ENCODE assay signal across 28 cellular contexts in the genomic region with DNA sequence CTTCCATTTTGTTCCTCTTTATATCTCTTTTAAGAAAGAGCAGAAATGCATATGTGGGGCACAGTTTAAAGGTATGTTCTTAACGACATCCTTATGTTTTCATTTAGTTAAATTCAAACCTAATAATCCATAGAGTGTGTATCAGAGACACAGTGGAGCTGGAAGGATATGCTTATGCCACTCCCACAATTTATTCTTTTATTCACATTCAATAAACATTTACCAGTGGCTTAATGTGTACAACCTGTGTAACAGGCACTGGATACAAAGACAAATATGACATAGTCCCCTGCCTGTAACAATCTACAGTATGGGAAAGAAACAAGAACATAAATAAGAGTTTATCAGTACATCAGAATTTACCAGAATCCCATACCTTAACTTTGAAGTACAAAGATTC.
"Had no signal": no experiment of that assay in that cellular context is flagged by ENCODE, and none has a peak within 500 bp of the region (broad histone marks: within the 10 kb centered on the region; RNA-seq: fewer than 3 reads in every experiment).

No MANE protein-coding gene starts in this region.

- H3K27me3 ChIP-seq: stomach, suprapubic skin, testis, thyroid gland, tibial artery, tibial nerve, transverse colon, upper lobe of left lung, upper lobe of right lung, uterus, vagina had no signal

- H3K4me3 Mint-ChIP-seq: stimulated activated effector memory CD8-positive, alpha-beta T cell treated with anti-CD3 and anti-CD28 coated beads, Interleukin-12 subunit alpha, Interleukin-12 subunit beta, amount 100 ng/mL, for 72 hours; stimulated activated memory B cell treated with anti-CD40 and anti-IgM and Interleukin-4, amounts not matched to agents 10 μg/mL and 1 μg/mL and 100 μg/mL, for 72 hours; stimulated activated naive B cell treated with anti-CD40 and anti-IgM and Interleukin-4, amounts not matched to agents 10 μg/mL and 1 μg/mL and 100 μg/mL, for 72 hours; stimulated activated naive CD8-positive, alpha-beta T cell treated with anti-CD3 and anti-CD28 coated beads, Interleukin-15, amount 100 ng/mL, for 72 hours; stimulated activated naive CD8-positive, alpha-beta T cell treated with anti-CD3 and anti-CD28 coated beads, Interleukin-15, Interleukin-2, amounts not matched to agents 100 ng/mL and 50 ng/mL, for 24 hours; type B pancreatic cell had no signal

- H3K36me3 ChIP-seq: suprapubic skin, thoracic aorta, thyroid gland, tibial artery, transverse colon, upper lobe of left lung, upper lobe of right lung, uterus, vagina had no signal

- H3K4me1 ChIP-seq: stomach, suprapubic skin, testis, thyroid gland, tibial artery, tibial nerve, transverse colon, upper lobe of left lung, upper lobe of right lung, uterus, vagina had no signal

- H3K27ac ChIP-seq: stomach, suprapubic skin, testis, thoracic aorta, thyroid gland, tibial artery, tibial nerve, transverse colon, upper lobe of left lung, upper lobe of right lung, uterus, vagina had no signal

- H3K27ac Mint-ChIP-seq: stimulated activated effector memory CD8-positive, alpha-beta T cell treated with anti-CD3 and anti-CD28 coated beads, Interleukin-12 subunit alpha, Interleukin-12 subunit beta, amount 100 ng/mL, for 72 hours; stimulated activated memory B cell treated with anti-CD40 and anti-IgM and Interleukin-4, amounts not matched to agents 10 μg/mL and 1 μg/mL and 100 μg/mL, for 72 hours; stimulated activated naive B cell treated with anti-CD40 and anti-IgM and Interleukin-4, amounts not matched to agents 10 μg/mL and 1 μg/mL and 100 μg/mL, for 72 hours; stimulated activated naive CD8-positive, alpha-beta T cell treated with anti-CD3 and anti-CD28 coated beads, Interleukin-15, amount 100 ng/mL, for 72 hours; stimulated activated naive CD8-positive, alpha-beta T cell treated with anti-CD3 and anti-CD28 coated beads, Interleukin-15, Interleukin-2, amounts not matched to agents 100 ng/mL and 50 ng/mL, for 24 hours; type B pancreatic cell had no signal

- DNase-seq: stimulated activated CD4-positive, alpha-beta T cell treated with anti-CD3 and anti-CD28 coated beads, Interleukin-2, amount 100 ng/mL, for 48 hours; stimulated activated CD4-positive, alpha-beta T cell treated with anti-CD3 and anti-CD28 coated beads, Interleukin-4, amount 100 ng/mL, for 1 hour; stimulated activated CD4-positive, alpha-beta T cell treated with anti-CD3 and anti-CD28 coated beads, Interleukin-4, amount 100 ng/mL, for 24 hours; stimulated activated CD4-positive, alpha-beta T cell treated with anti-CD3 and anti-CD28 coated beads, Interleukin-4, amount 100 ng/mL, for 4 hours; stimulated activated CD8-positive, alpha-beta memory T cell treated with anti-CD3 and anti-CD28 coated beads, Interleukin-4, amount 100 ng/mL, for 48 hours; stimulated activated naive B cell treated with anti-CD40 and anti-IgM and Interleukin-4, amounts not matched to agents 10 μg/mL and 1 μg/mL and 100 μg/mL, for 72 hours; stimulated activated naive CD4-positive, alpha-beta T cell; stimulated activated naive CD4-positive, alpha-beta T cell treated with Interleukin-2 at 50 U/mL for 16 hours; stimulated activated naive CD8-positive, alpha-beta T cell treated with anti-CD3 and anti-CD28 coated beads, Interleukin-15, amount 100 ng/mL, for 72 hours; stimulated activated naive CD8-positive, alpha-beta T cell treated with anti-CD3 and anti-CD28 coated beads, Interleukin-15, Interleukin-2, amounts not matched to agents 100 U/mL and 50 U/mL, for 24 hours; stomach; substantia nigra; testis; thyroid gland; tibial artery; transverse colon; trophoblast cell; upper lobe of left lung; upper lobe of right lung; uterus had no signal

- H3K4me1 Mint-ChIP-seq: stimulated activated effector memory CD8-positive, alpha-beta T cell treated with anti-CD3 and anti-CD28 coated beads, Interleukin-12 subunit alpha, Interleukin-12 subunit beta, amount 100 ng/mL, for 72 hours; stimulated activated naive B cell treated with anti-CD40 and anti-IgM and Interleukin-4, amounts not matched to agents 10 μg/mL and 1 μg/mL and 100 μg/mL, for 72 hours; stimulated activated naive CD8-positive, alpha-beta T cell treated with anti-CD3 and anti-CD28 coated beads, Interleukin-15, amount 100 ng/mL, for 72 hours had no signal

- H3K4me3 ChIP-seq: stomach, suprapubic skin, testis, thoracic aorta, thyroid gland, tibial artery, tibial nerve, transverse colon, upper lobe of left lung, upper lobe of right lung, uterus, vagina had no signal

- H3K9me3 Mint-ChIP-seq: stimulated activated effector memory CD8-positive, alpha-beta T cell treated with anti-CD3 and anti-CD28 coated beads, Interleukin-12 subunit alpha, Interleukin-12 subunit beta, amount 100 ng/mL, for 72 hours; stimulated activated memory B cell treated with anti-CD40 and anti-IgM and Interleukin-4, amounts not matched to agents 10 μg/mL and 1 μg/mL and 100 μg/mL, for 72 hours; stimulated activated naive B cell treated with anti-CD40 and anti-IgM and Interleukin-4, amounts not matched to agents 10 μg/mL and 1 μg/mL and 100 μg/mL, for 72 hours; stimulated activated naive CD8-positive, alpha-beta T cell treated with anti-CD3 and anti-CD28 coated beads, Interleukin-15, amount 100 ng/mL, for 72 hours; stimulated activated naive CD8-positive, alpha-beta T cell treated with anti-CD3 and anti-CD28 coated beads, Interleukin-15, Interleukin-2, amounts not matched to agents 100 ng/mL and 50 ng/mL, for 24 hours; type B pancreatic cell had no signal

- H3K9me3 ChIP-seq: stomach, suprapubic skin, testis, thoracic aorta, thyroid gland, tibial artery, tibial nerve, transverse colon, upper lobe of left lung, upper lobe of right lung, uterus, vagina had no signal

- ATAC-seq: stimulated activated effector memory CD8-positive, alpha-beta T cell treated with anti-CD3 and anti-CD28 coated beads, Interleukin-12 subunit alpha, Interleukin-12 subunit beta, amount 100 ng/mL, for 72 hours; stimulated activated memory B cell treated with anti-CD40 and anti-IgM and Interleukin-4, amounts not matched to agents 10 μg/mL and 1 μg/mL and 100 μg/mL, for 72 hours; stimulated activated naive B cell treated with anti-CD40 and anti-IgM and Interleukin-4, amounts not matched to agents 10 μg/mL and 1 μg/mL and 100 μg/mL, for 72 hours; stimulated activated naive CD8-positive, alpha-beta T cell treated with anti-CD3 and anti-CD28 coated beads, Interleukin-15, amount 100 ng/mL, for 72 hours; stimulated activated naive CD8-positive, alpha-beta T cell treated with anti-CD3 and anti-CD28 coated beads, Interleukin-15, Interleukin-2, amounts not matched to agents 100 U/mL and 50 U/mL, for 24 hours; upper lobe of right lung had no signal

- H3K27me3 Mint-ChIP-seq: stimulated activated memory B cell treated with anti-CD40 and anti-IgM and Interleukin-4, amounts not matched to agents 10 μg/mL and 1 μg/mL and 100 μg/mL, for 72 hours; stimulated activated naive B cell treated with anti-CD40 and anti-IgM and Interleukin-4, amounts not matched to agents 10 μg/mL and 1 μg/mL and 100 μg/mL, for 72 hours; stimulated activated naive CD8-positive, alpha-beta T cell treated with anti-CD3 and anti-CD28 coated beads, Interleukin-15, amount 100 ng/mL, for 72 hours; stimulated activated naive CD8-positive, alpha-beta T cell treated with anti-CD3 and anti-CD28 coated beads, Interleukin-15, Interleukin-2, amounts not matched to agents 100 ng/mL and 50 ng/mL, for 24 hours; type B pancreatic cell had no signal
